ENCODE assay signal across 8 cellular contexts in genomic region chr17:29569245-29569950, GRCh38. TPM values are rescaled to one million over a fixed set of nuclear protein-coding genes. Genes with fewer than 3 reads are reported as not detected.
DNase-seq lines count a peak whose midpoint lies in the region; ATAC-seq and TF ChIP-seq lines count a peak whose summit lies in the region.

No MANE protein-coding gene starts in this region.

- H3K27ac Mint-ChIP-seq in CD4-positive, alpha-beta memory T cell: peak overlapping the region; percentile 48 to 93 (median 80)
- peak overlapping the region in 8 of 9 donors; percentile 67 to 90 (median 83) for H3K27ac Mint-ChIP-seq in naive thymus-derived CD4-positive, alpha-beta T cell

- peaks cover 18 to 47% (median 27%) of the 10 kb centered on the region in 4 donors for H3K4me1 Mint-ChIP-seq in CD4-positive, alpha-beta memory T cell
- H3K4me1 Mint-ChIP-seq in naive thymus-derived CD4-positive, alpha-beta T cell: peaks cover 24 to 36% (median 25%) of the 10 kb centered on the region in 7 donors

- DNase-seq in CD4-positive, alpha-beta memory T cell: peak in 1 of 5 donors; percentile 37
- peak; percentile 19 for DNase-seq in NCI-H1694 (lab: John Stamatoyannopoulos, UW)
- DNase-seq in coronary artery (ENCODE audit: low spot score): peak; percentile 76
- no peak for DNase-seq in naive thymus-derived CD4-positive, alpha-beta T cell
- DNase-seq in KBM-7: no peak
- DNase-seq in NCI-H1436 treated with DMSO at 0.1 percent for 48 hours (lab: John Stamatoyannopoulos, UW): no peak
- no peak for DNase-seq in HCEC 1CT

- H3K27me3 Mint-ChIP-seq in CD4-positive, alpha-beta memory T cell: no peaks in the 10 kb centered on the region
- H3K27me3 Mint-ChIP-seq in naive thymus-derived CD4-positive, alpha-beta T cell: no peaks in the 10 kb centered on the region

- in situ Hi-C loops in KBM-7 (cut with MboI; ENCODE audit: low pct_unique_long_range_greater_than_20kb, low sequenced_read_pairs): loop anchor here (25.0 kb wide), 1 partner anchor 432 kb away; no protein-coding TSS in a partner anchor

- CTCF ChIA-PET in CD4-positive, alpha-beta memory T cell (lab: Charles Lee; ENCODE audit: partially characterized antibody): interaction anchor here (0.8 to 28.5 kb wide), 6 partner anchors 11 to 362 kb away, joined by 3 to 523 read pairs (median 21); partner anchors contain the start of genes ANKRD13B and CORO6
- CTCF ChIA-PET in naive thymus-derived CD4-positive, alpha-beta T cell (lab: Charles Lee): interaction anchor here (0.5 to 2.9 kb wide), 9 partner anchors 8 to 170 kb away, joined by 3 to 12 read pairs (median 4); partner anchors contain the start of gene ANKRD13B

- ATAC-seq in naive thymus-derived CD4-positive, alpha-beta T cell: no peak
- ATAC-seq in HG03571 (IDR thresholded peaks at IDR 0.05; ENCODE audit: unreplicated experiment): no peak

- no peak for TF ChIP-seq CTCF in coronary artery (IDR thresholded peaks at IDR 0.05)

- no peaks in the 10 kb centered on the region for H3K9me3 Mint-ChIP-seq in CD4-positive, alpha-beta memory T cell
- H3K9me3 Mint-ChIP-seq in naive thymus-derived CD4-positive, alpha-beta T cell: peaks cover 0 to 3% (median 0%) of the 10 kb centered on the region in 11 donors

- peak overlapping the region; percentile 82 to 90 (median 86) for H3K4me3 Mint-ChIP-seq in CD4-positive, alpha-beta memory T cell
- H3K4me3 Mint-ChIP-seq in naive thymus-derived CD4-positive, alpha-beta T cell: peak overlapping the region; percentile 84 to 99 (median 90)

- peak overlapping the region; percentile 42 to 83 for H3K4me3 ChIP-seq in CD4-positive, alpha-beta memory T cell (ENCODE audit: low read length in 2 of 2)
- H3K4me3 ChIP-seq in coronary artery: peak overlapping the region; percentile 91
- peak overlapping the region; percentile 66 for H3K4me3 ChIP-seq in naive thymus-derived CD4-positive, alpha-beta T cell (ENCODE audit: low read length)

- POLR2A ChIA-PET in CD4-positive, alpha-beta memory T cell (lab: Charles Lee; ENCODE audit: partially characterized antibody): interaction anchor here (0.8 to 10.2 kb wide), 8 partner anchors 7 to 361 kb away, joined by 3 to 119 read pairs (median 24); partner anchors contain the start of genes ANKRD13B, GIT1 and SSH2
- POLR2A ChIA-PET in naive thymus-derived CD4-positive, alpha-beta T cell (lab: Charles Lee): interaction anchor here (0.9 to 6.0 kb wide), 7 partner anchors 8 to 360 kb away, joined by 3 to 59 read pairs (median 4); partner anchors contain the start of gene SSH2

- H3K27me3 ChIP-seq in CD4-positive, alpha-beta memory T cell (ENCODE audit: insufficient read depth, low read length): no peaks in the 10 kb centered on the region
- no peaks in the 10 kb centered on the region for H3K27me3 ChIP-seq in naive thymus-derived CD4-positive, alpha-beta T cell (ENCODE audit: control insufficient read depth in 2 of 2, insufficient read depth in 2 of 2, low read length in 2 of 2)

- H3K27ac ChIP-seq in CD4-positive, alpha-beta memory T cell (ENCODE audit: low read depth, low read length): peak overlapping the region; percentile 57
- peak overlapping the region; percentile 57 to 98 for H3K27ac ChIP-seq in coronary artery
- peak overlapping the region; percentile 68 for H3K27ac ChIP-seq in naive thymus-derived CD4-positive, alpha-beta T cell (ENCODE audit: low read depth, low read length)

- H3K36me3 Mint-ChIP-seq in CD4-positive, alpha-beta memory T cell: peaks cover 0 to 17% of the 10 kb centered on the region in 2 donors
- peaks cover 0 to 4% (median 0%) of the 10 kb centered on the region in 5 donors for H3K36me3 Mint-ChIP-seq in naive thymus-derived CD4-positive, alpha-beta T cell

- peaks cover 24% of the 10 kb centered on the region for H3K4me1 ChIP-seq in CD4-positive, alpha-beta memory T cell (ENCODE audit: insufficient read depth, low read length)
- H3K4me1 ChIP-seq in naive thymus-derived CD4-positive, alpha-beta T cell (ENCODE audit: control insufficient read depth in 2 of 2, insufficient read depth in 2 of 2, low read length in 2 of 2): peaks cover 12 to 23% of the 10 kb centered on the region in 2 donors

- no peaks in the 10 kb centered on the region for H3K9me3 ChIP-seq in CD4-positive, alpha-beta memory T cell (ENCODE audit: control insufficient read depth in 1 of 2, low read length in 2 of 2)
- no peaks in the 10 kb centered on the region for H3K9me3 ChIP-seq in naive thymus-derived CD4-positive, alpha-beta T cell (ENCODE audit: control insufficient read depth in 2 of 3, low read length in 3 of 3)

- intact Hi-C loops in CD4-positive, alpha-beta memory T cell (cut with micrococcal nuclease): loop anchor here (5.0 kb wide), 2 partner anchors 193 to 277 kb away; partner anchors contain the start of gene NUFIP2
- intact Hi-C loops in naive thymus-derived CD4-positive, alpha-beta T cell (cut with micrococcal nuclease): loop anchor here (2.0 to 10.0 kb wide), 6 partner anchors 191 to 922 kb away; partner anchors contain the start of genes PHF12 (in 2 of the 2), BLTP2 (in 1 of the 2), NUFIP2 (in 1 of the 2) and SSH2 (in 1 of the 2)

- H3K36me3 ChIP-seq in CD4-positive, alpha-beta memory T cell (ENCODE audit: insufficient read depth, low read length): peaks cover 2% of the 10 kb centered on the region
- H3K36me3 ChIP-seq in naive thymus-derived CD4-positive, alpha-beta T cell (ENCODE audit: control insufficient read depth in 2 of 3, insufficient read depth in 3 of 3, low read length in 3 of 3): peaks cover 0 to 18% (median 4%) of the 10 kb centered on the region in 3 experiments

RNA-seq across cellular contexts. Expression of gene TP53I13, which starts 0.9 kb away (rescaled TPM):
- total RNA-seq in CD4-positive, alpha-beta memory T cell: 100 to 1,000 TPM; 149 to 158 TPM
- 10 to 100 TPM; 31.5 to 47.5 TPM for polyA plus RNA-seq in CD4-positive, alpha-beta memory T cell
- total RNA-seq in naive thymus-derived CD4-positive, alpha-beta T cell: 10 to 100 TPM; 61.6 to 87.5 (median 62.8) TPM
- 10 to 100 TPM; 19.3 to 26.8 TPM for polyA plus RNA-seq in naive thymus-derived CD4-positive, alpha-beta T cell

RNA-seq across cellular contexts. Expression of gene ABHD15, which starts 2.6 kb away (rescaled TPM):
- 10 to 100 TPM; 18.1 to 18.8 TPM for total RNA-seq in CD4-positive, alpha-beta memory T cell
- polyA plus RNA-seq in CD4-positive, alpha-beta memory T cell: 10 to 100 TPM in 1 of 2 donors, 1 to 10 TPM in 1; 8.2 to 13.5 TPM
- total RNA-seq in naive thymus-derived CD4-positive, alpha-beta T cell: 10 to 100 TPM in 2 of 5 experiments, 1 to 10 TPM in 3; 8.6 to 17.6 (median 10.0) TPM
- 1 to 10 TPM; 3.1 to 5.3 TPM for polyA plus RNA-seq in naive thymus-derived CD4-positive, alpha-beta T cell

RNA-seq across cellular contexts. Expression of gene GIT1, which starts 20.1 kb away (rescaled TPM):
- total RNA-seq in CD4-positive, alpha-beta memory T cell: 10 to 100 TPM; 78.9 to 82.8 TPM
- polyA plus RNA-seq in CD4-positive, alpha-beta memory T cell: 10 to 100 TPM in 1 of 2 donors, 1 to 10 TPM in 1; 4.2 to 24.9 TPM
- 10 to 100 TPM; 42.5 to 76.3 (median 62.4) TPM for total RNA-seq in naive thymus-derived CD4-positive, alpha-beta T cell
- polyA plus RNA-seq in naive thymus-derived CD4-positive, alpha-beta T cell: 10 to 100 TPM in 1 of 2 donors, 1 to 10 TPM in 1; 6.8 to 20.0 TPM

RNA-seq across cellular contexts. Expression of gene ANKRD13B, which starts 23.5 kb away (rescaled TPM):
- total RNA-seq in CD4-positive, alpha-beta memory T cell: 1 to 10 TPM; 1.3 to 2.3 TPM
- polyA plus RNA-seq in CD4-positive, alpha-beta memory T cell: not detected
- 1 to 10 TPM in 3 of 5 experiments, under 1 TPM in 2; 0.70 to 9.8 (median 1.5) TPM for total RNA-seq in naive thymus-derived CD4-positive, alpha-beta T cell
- under 1 TPM in 1 of 2 donors, not detected in 1; 0.51 TPM for polyA plus RNA-seq in naive thymus-derived CD4-positive, alpha-beta T cell

RNA-seq across cellular contexts. Expression of gene CORO6, which starts 53.3 kb away (rescaled TPM):
- 1 to 10 TPM; 1.6 to 2.2 TPM for total RNA-seq in CD4-positive, alpha-beta memory T cell
- polyA plus RNA-seq in CD4-positive, alpha-beta memory T cell: not detected
- total RNA-seq in naive thymus-derived CD4-positive, alpha-beta T cell: 1 to 10 TPM; 1.4 to 3.1 (median 1.7) TPM
- under 1 TPM; 0.15 to 0.35 TPM for polyA plus RNA-seq in naive thymus-derived CD4-positive, alpha-beta T cell

Comparison
In these comparisons a context has a peak if more than half of its experiments do, and no peak if none do; other contexts are left out.
1. DNase-seq: peak in NCI-H1694 (single experiment) and coronary artery (single experiment); none in naive thymus-derived CD4-positive, alpha-beta T cell (0 of 9), KBM-7 (single experiment), NCI-H1436 treated with DMSO at 0.1 percent for 48 hours (single experiment) and HCEC 1CT (single experiment).
2. Peak in every context shown above with its lines, with median percentiles within 50 percentile points of each other: H3K27ac ChIP-seq and H3K4me3 ChIP-seq.